ENCODE assay signal across 10 cellular contexts in the genomic region with DNA sequence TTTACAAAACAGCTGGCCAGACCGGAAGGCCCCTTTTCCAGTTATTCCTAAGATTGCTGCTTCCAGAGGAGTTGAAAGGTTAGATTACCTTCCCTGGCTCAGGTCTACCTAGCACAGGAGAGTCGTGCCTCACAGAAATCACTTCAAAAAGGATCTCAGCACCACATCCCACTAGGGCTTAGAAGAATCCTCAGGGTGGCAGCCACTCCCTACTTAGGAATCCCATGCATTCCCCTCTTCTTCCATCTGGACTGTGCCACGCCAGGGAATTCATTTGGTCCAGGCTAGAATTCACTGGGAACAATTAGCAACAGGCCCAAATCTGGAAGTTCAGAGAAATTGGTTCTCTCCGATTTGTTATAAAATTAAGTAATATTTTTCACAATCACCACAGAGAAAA.
A peak's percentile ranks its signal among the peaks of the same experiment; 100 is the strongest.
DNase-seq lines count a peak whose midpoint lies in the region; ATAC-seq and TF ChIP-seq lines count a peak whose summit lies in the region.
"Had no signal": no experiment of that assay in that cellular context is flagged by ENCODE, and none has a peak within 500 bp of the region (broad histone marks: within the 10 kb centered on the region; RNA-seq: fewer than 3 reads in every experiment).

No MANE protein-coding gene starts in this region.

- peaks cover 0 to 38% (median 20%) of the 10 kb centered on the region in 4 donors for H3K4me1 ChIP-seq in right lobe of liver
- peaks cover 19% of the 10 kb centered on the region for H3K4me1 ChIP-seq in upper lobe of right lung
- no peaks in the 10 kb centered on the region for H3K4me1 ChIP-seq in CD4-positive, alpha-beta memory T cell (ENCODE audit: insufficient read depth, low read length)

- H3K36me3 Mint-ChIP-seq in activated naive CD8-positive, alpha-beta T cell treated with anti-CD3 and anti-CD28 coated beads, Interleukin-2, amount 10 ng/mL, durations not matched to agents 7 days and 5 days = no peaks in the 10 kb centered on the region
- H3K36me3 Mint-ChIP-seq in activated naive CD8-positive, alpha-beta T cell treated with anti-CD3 and anti-CD28 coated beads for 36 hours = no peaks in the 10 kb centered on the region
- H3K36me3 Mint-ChIP-seq in CD4-positive, alpha-beta memory T cell = no peaks in the 10 kb centered on the region

- intact Hi-C loops in right lobe of liver (cut with DNase I) = no loop called here
- intact Hi-C loops in upper lobe of right lung (cut with DNase I) = no loop called here
- intact Hi-C loops in CD4-positive, alpha-beta memory T cell (cut with micrococcal nuclease) = no loop called here

- POLR2A ChIA-PET in activated naive CD8-positive, alpha-beta T cell treated with anti-CD3 and anti-CD28 coated beads, Interleukin-2, amount 10 ng/mL, durations not matched to agents 7 days and 5 days (lab: Charles Lee) = no interaction called here
- POLR2A ChIA-PET in CD4-positive, alpha-beta memory T cell (lab: Charles Lee; ENCODE audit: partially characterized antibody) = no interaction called here

- no peak for ATAC-seq in activated naive CD8-positive, alpha-beta T cell treated with anti-CD3 and anti-CD28 coated beads, Interleukin-2, amount 10 ng/mL, durations not matched to agents 7 days and 5 days (ENCODE audit: low read depth)
- ATAC-seq in right lobe of liver (no peak), upper lobe of right lung (peak; percentile 9), GM21786 (IDR thresholded peaks at IDR 0.05; ENCODE audit: unreplicated experiment) (no peak)

- CTCF ChIA-PET in CD4-positive, alpha-beta memory T cell (lab: Charles Lee; ENCODE audit: partially characterized antibody) = no interaction called here

- no peak overlapping the region for H3K27ac Mint-ChIP-seq in activated naive CD8-positive, alpha-beta T cell treated with anti-CD3 and anti-CD28 coated beads, Interleukin-2, amount 10 ng/mL, durations not matched to agents 7 days and 5 days
- no peak overlapping the region for H3K27ac Mint-ChIP-seq in activated naive CD8-positive, alpha-beta T cell treated with anti-CD3 and anti-CD28 coated beads for 36 hours
- H3K27ac Mint-ChIP-seq in CD4-positive, alpha-beta memory T cell = no peak overlapping the region
- H3K27ac Mint-ChIP-seq: activated T-cell treated with anti-CD3 and anti-CD28 coated beads, Interleukin-2, amount 50 U/mL, for 24 hours had no signal

- H3K4me3 ChIP-seq in right lobe of liver = peak overlapping the region in 1 of 3 donors; percentile 81
- no peak overlapping the region for H3K4me3 ChIP-seq in upper lobe of right lung
- no peak overlapping the region for H3K4me3 ChIP-seq in CD4-positive, alpha-beta memory T cell (ENCODE audit: low read length in 2 of 2)

- no peaks in the 10 kb centered on the region for H3K9me3 ChIP-seq in right lobe of liver
- no peaks in the 10 kb centered on the region for H3K9me3 ChIP-seq in upper lobe of right lung
- H3K9me3 ChIP-seq in CD4-positive, alpha-beta memory T cell (ENCODE audit: control insufficient read depth in 1 of 2, low read length in 2 of 2) = no peaks in the 10 kb centered on the region

- H3K9me3 Mint-ChIP-seq in activated naive CD8-positive, alpha-beta T cell treated with anti-CD3 and anti-CD28 coated beads, Interleukin-2, amount 10 ng/mL, durations not matched to agents 7 days and 5 days = no peaks in the 10 kb centered on the region
- H3K9me3 Mint-ChIP-seq in activated naive CD8-positive, alpha-beta T cell treated with anti-CD3 and anti-CD28 coated beads for 36 hours = no peaks in the 10 kb centered on the region
- H3K9me3 Mint-ChIP-seq in CD4-positive, alpha-beta memory T cell = peaks cover 0 to 2% (median 0%) of the 10 kb centered on the region in 8 donors
- H3K9me3 Mint-ChIP-seq: activated T-cell treated with anti-CD3 and anti-CD28 coated beads, Interleukin-2, amount 50 U/mL, for 24 hours had no signal

- H3K4me3 Mint-ChIP-seq in activated naive CD8-positive, alpha-beta T cell treated with anti-CD3 and anti-CD28 coated beads, Interleukin-2, amount 10 ng/mL, durations not matched to agents 7 days and 5 days = peak overlapping the region; percentile 31
- no peak overlapping the region for H3K4me3 Mint-ChIP-seq in activated naive CD8-positive, alpha-beta T cell treated with anti-CD3 and anti-CD28 coated beads for 36 hours
- peak overlapping the region in 2 of 8 donors; percentile 8 to 40 for H3K4me3 Mint-ChIP-seq in CD4-positive, alpha-beta memory T cell

- H3K36me3 ChIP-seq in right lobe of liver (no peaks in the 10 kb centered on the region), upper lobe of right lung (no peaks in the 10 kb centered on the region)
- no peaks in the 10 kb centered on the region for H3K36me3 ChIP-seq in CD4-positive, alpha-beta memory T cell (ENCODE audit: insufficient read depth, low read length)

- WGBS in right lobe of liver (ENCODE audit: insufficient coverage, low coverage, low lambda C conversion rate, missing lambda C conversion rate) = 73% methylated on average over 4 of the region's 4 CpGs

- H3K4me1 Mint-ChIP-seq in activated naive CD8-positive, alpha-beta T cell treated with anti-CD3 and anti-CD28 coated beads, Interleukin-2, amount 10 ng/mL, durations not matched to agents 7 days and 5 days = peaks cover 12% of the 10 kb centered on the region
- H3K4me1 Mint-ChIP-seq in activated naive CD8-positive, alpha-beta T cell treated with anti-CD3 and anti-CD28 coated beads for 36 hours = peaks cover 15% of the 10 kb centered on the region
- peaks cover 7 to 22% (median 15%) of the 10 kb centered on the region in 4 donors for H3K4me1 Mint-ChIP-seq in CD4-positive, alpha-beta memory T cell

- H3K27me3 ChIP-seq in right lobe of liver = no peaks in the 10 kb centered on the region
- no peaks in the 10 kb centered on the region for H3K27me3 ChIP-seq in upper lobe of right lung
- peaks cover 13% of the 10 kb centered on the region for H3K27me3 ChIP-seq in CD4-positive, alpha-beta memory T cell (ENCODE audit: insufficient read depth, low read length)

- peaks cover 58% of the 10 kb centered on the region for H3K27me3 Mint-ChIP-seq in activated naive CD8-positive, alpha-beta T cell treated with anti-CD3 and anti-CD28 coated beads, Interleukin-2, amount 10 ng/mL, durations not matched to agents 7 days and 5 days
- H3K27me3 Mint-ChIP-seq in activated naive CD8-positive, alpha-beta T cell treated with anti-CD3 and anti-CD28 coated beads for 36 hours = peaks cover 62% of the 10 kb centered on the region
- H3K27me3 Mint-ChIP-seq in CD4-positive, alpha-beta memory T cell = peaks cover 34 to 38% of the 10 kb centered on the region in 2 donors

- TF ChIP-seq POLR2A in right lobe of liver (IDR thresholded peaks at IDR 0.05) = no peak

- TF ChIP-seq CTCF in right lobe of liver (IDR thresholded peaks at IDR 0.05) (no peak), upper lobe of right lung (IDR thresholded peaks at IDR 0.05) (no peak)

- peak overlapping the region; percentile 48 to 86 (median 75) for H3K27ac ChIP-seq in right lobe of liver
- H3K27ac ChIP-seq in upper lobe of right lung = peak overlapping the region; percentile 91
- no peak overlapping the region for H3K27ac ChIP-seq in CD4-positive, alpha-beta memory T cell (ENCODE audit: low read depth, low read length)

- no peak for DNase-seq in activated naive CD8-positive, alpha-beta T cell treated with anti-CD3 and anti-CD28 coated beads, Interleukin-2, amount 10 ng/mL, durations not matched to agents 7 days and 5 days
- no peak for DNase-seq in activated naive CD8-positive, alpha-beta T cell treated with anti-CD3 and anti-CD28 coated beads for 36 hours
- DNase-seq in astrocyte of the hippocampus (ENCODE audit: low read depth, low spot score) (peak; percentile 55), right lobe of liver (no peak), upper lobe of right lung (no peak), cerebellar nuclear complex (lab: John Stamatoyannopoulos, UW) (no peak)
- DNase-seq in CD4-positive, alpha-beta memory T cell = no peak
- DNase-seq: NCI-H446 had no signal
